Comparison of ENCODE assay signal across 25 cellular contexts in genomic region chr13:102510072-102510471, GRCh38.
DNase-seq lines count a peak whose midpoint lies in the region; ATAC-seq, FAIRE-seq and TF ChIP-seq lines count a peak whose summit lies in the region.
"Had no signal": no experiment of that assay in that cellular context is flagged by ENCODE, and none has a peak within 500 bp of the region (broad histone marks: within the 10 kb centered on the region; RNA-seq: fewer than 3 reads in every experiment).

No MANE protein-coding gene starts in this region.

- no peak overlapping the region for H3K9ac ChIP-seq in OCI-LY3 (ENCODE audit: low read length)
- H3K9ac ChIP-seq: BLaER1 treated with 17β-estradiol and CSF1 and Interleukin-3, amounts not matched to agents 10 nM and 100 nM; GM23248 had no signal

- H3K9me3 Mint-ChIP-seq in CD4-positive, alpha-beta memory T cell = peaks cover 2 to 17% (median 9%) of the 10 kb centered on the region in 8 donors

- H3K27ac ChIP-seq in OCI-LY3 (ENCODE audit: low read length) = no peak overlapping the region
- H3K27ac ChIP-seq in RWPE1 = no peak overlapping the region
- H3K27ac ChIP-seq in CD4-positive, alpha-beta memory T cell (ENCODE audit: low read depth, low read length) = no peak overlapping the region
- H3K27ac ChIP-seq: A549; BLaER1 treated with 17β-estradiol and CSF1 and Interleukin-3, amounts not matched to agents 10 nM and 100 nM; GM23248 had no signal

- POLR2A ChIA-PET in RWPE1 (lab: Yijun Ruan, JAX; ENCODE audit: low non-redundant PET) = no interaction called here
- POLR2A ChIA-PET in CD4-positive, alpha-beta memory T cell (lab: Charles Lee; ENCODE audit: partially characterized antibody) = no interaction called here

- no peak for TF ChIP-seq POLR2A in GM12891 (IDR thresholded peaks at IDR 0.05; ENCODE audit: low read depth, low read length)

- DNase-seq in GM12891 (ENCODE audit: insufficient read length, low spot score) = no peak
- DNase-seq in RWPE1 (ENCODE audit: low spot score) = no peak
- no peak for DNase-seq in CD4-positive, alpha-beta memory T cell
- DNase-seq in NCI-H187 treated with DMSO at 0.1 percent for 48 hours (lab: John Stamatoyannopoulos, UW) = no peak
- DNase-seq: 8988T; ACHN; AML-193; BE2C; Calu3; CD4-positive, alpha-beta T cell; COR-L47; DMS53; DND-41; GM23248; H7; HCEC 1CT had no signal

- peaks cover 10% of the 10 kb centered on the region for H3K4me1 ChIP-seq in OCI-LY3 (ENCODE audit: low read length)
- no peaks in the 10 kb centered on the region for H3K4me1 ChIP-seq in CD4-positive, alpha-beta memory T cell (ENCODE audit: insufficient read depth, low read length)
- H3K4me1 ChIP-seq: A549, BE2C had no signal

- CTCF ChIA-PET in RWPE1 (lab: Yijun Ruan, JAX) = no interaction called here
- CTCF ChIA-PET in CD4-positive, alpha-beta memory T cell (lab: Charles Lee; ENCODE audit: partially characterized antibody) = no interaction called here

- FAIRE-seq in GM12891 (lab: Jason Lieb, UNC) = no peak
- FAIRE-seq: A549, G401.6, H1 had no signal

- TF ChIP-seq CTCF in OCI-LY3 (IDR thresholded peaks at IDR 0.05; ENCODE audit: low read depth, low read length) (no peak), RWPE1 (conservative IDR thresholded peaks at IDR 0.05; ENCODE audit: low read depth) (no peak)

- H3K27me3 ChIP-seq in OCI-LY3 (ENCODE audit: low read depth, low read length) = no peaks in the 10 kb centered on the region
- H3K27me3 ChIP-seq in CD4-positive, alpha-beta memory T cell (ENCODE audit: insufficient read depth, low read length) = no peaks in the 10 kb centered on the region
- H3K27me3 ChIP-seq: BE2C; BLaER1 treated with 17β-estradiol and CSF1 and Interleukin-3, amounts not matched to agents 10 nM and 100 nM had no signal

- H2AFZ ChIP-seq in OCI-LY3 (ENCODE audit: low read depth, low read length) = no peak overlapping the region
- H2AFZ ChIP-seq: GM23248 had no signal

- no peaks in the 10 kb centered on the region for H3K36me3 Mint-ChIP-seq in CD4-positive, alpha-beta memory T cell
- H3K36me3 Mint-ChIP-seq: CD14-positive monocyte had no signal

- no peak overlapping the region for H3K4me3 ChIP-seq in OCI-LY3 (ENCODE audit: low read length)
- H3K4me3 ChIP-seq in CD4-positive, alpha-beta memory T cell (ENCODE audit: low read length in 2 of 2) = no peak overlapping the region
- H3K4me3 ChIP-seq: A549; BLaER1 treated with 17β-estradiol and CSF1 and Interleukin-3, amounts not matched to agents 10 nM and 100 nM; GM23248 had no signal

- H4K20me1 ChIP-seq in OCI-LY3 (ENCODE audit: insufficient read depth, low read length) = no peaks in the 10 kb centered on the region
- H4K20me1 ChIP-seq: BLaER1 treated with 17β-estradiol and CSF1 and Interleukin-3, amounts not matched to agents 10 nM and 100 nM had no signal

- intact Hi-C loops in CD4-positive, alpha-beta memory T cell (cut with micrococcal nuclease) = no loop called here

- ATAC-seq in GM19351 (IDR thresholded peaks at IDR 0.05; ENCODE audit: unreplicated experiment) (peak; percentile 59), HG02852 (IDR thresholded peaks at IDR 0.05; ENCODE audit: unreplicated experiment) (peak; percentile 51), HG02870 (IDR thresholded peaks at IDR 0.05; ENCODE audit: unreplicated experiment) (no peak)
- ATAC-seq: A549 had no signal

- H3K79me2 ChIP-seq in OCI-LY3 (ENCODE audit: low read length) = no peaks in the 10 kb centered on the region

- peaks cover 12 to 16% of the 10 kb centered on the region in 2 donors for H3K27me3 Mint-ChIP-seq in CD4-positive, alpha-beta memory T cell

- H3K4me1 Mint-ChIP-seq in CD4-positive, alpha-beta memory T cell = no peaks in the 10 kb centered on the region
- H3K4me1 Mint-ChIP-seq: CD14-positive monocyte had no signal

- no peak overlapping the region for H3K4me3 Mint-ChIP-seq in CD4-positive, alpha-beta memory T cell
- H3K4me3 Mint-ChIP-seq: CD14-positive monocyte; CD4-positive, alpha-beta T cell had no signal

- H3K9me3 ChIP-seq in OCI-LY3 (ENCODE audit: insufficient read depth, low read length) = no peaks in the 10 kb centered on the region
- H3K9me3 ChIP-seq in CD4-positive, alpha-beta memory T cell (ENCODE audit: control insufficient read depth in 1 of 2, low read length in 2 of 2) = no peaks in the 10 kb centered on the region
- H3K9me3 ChIP-seq: A549, BE2C had no signal

- H3K27ac Mint-ChIP-seq in CD4-positive, alpha-beta memory T cell = no peak overlapping the region
- H3K27ac Mint-ChIP-seq: CD14-positive monocyte; CD4-positive, alpha-beta T cell had no signal

- peak overlapping the region; percentile 29 for H3K4me2 ChIP-seq in OCI-LY3 (ENCODE audit: low read length)
- H3K4me2 ChIP-seq: A549; BLaER1 treated with 17β-estradiol and CSF1 and Interleukin-3, amounts not matched to agents 10 nM and 100 nM had no signal

- no peaks in the 10 kb centered on the region for H3K36me3 ChIP-seq in OCI-LY3 (replicated peaks; ENCODE audit: low read depth, low read length)
- no peaks in the 10 kb centered on the region for H3K36me3 ChIP-seq in CD4-positive, alpha-beta memory T cell (ENCODE audit: insufficient read depth, low read length)
- H3K36me3 ChIP-seq: BE2C; BLaER1 treated with 17β-estradiol and CSF1 and Interleukin-3, amounts not matched to agents 10 nM and 100 nM had no signal

TF ChIP-seq in GM12891, 5 proteins besides CTCF, POLR2A, EP300 and RAD21:
- peak; percentile 41; the same call in 1 of the 2 replicates for TF ChIP-seq SPI1 (IDR thresholded peaks at IDR 0.05; ENCODE audit: low read depth, low read length)
- TF ChIP-seq TAF1 (IDR thresholded peaks at IDR 0.05; ENCODE audit: low read depth, low read length) = no peak
TF ChIP-seq in GM12891: peak in this region for 1.
